7 cellular contexts compared by ENCODE assay signal in the genomic region with DNA sequence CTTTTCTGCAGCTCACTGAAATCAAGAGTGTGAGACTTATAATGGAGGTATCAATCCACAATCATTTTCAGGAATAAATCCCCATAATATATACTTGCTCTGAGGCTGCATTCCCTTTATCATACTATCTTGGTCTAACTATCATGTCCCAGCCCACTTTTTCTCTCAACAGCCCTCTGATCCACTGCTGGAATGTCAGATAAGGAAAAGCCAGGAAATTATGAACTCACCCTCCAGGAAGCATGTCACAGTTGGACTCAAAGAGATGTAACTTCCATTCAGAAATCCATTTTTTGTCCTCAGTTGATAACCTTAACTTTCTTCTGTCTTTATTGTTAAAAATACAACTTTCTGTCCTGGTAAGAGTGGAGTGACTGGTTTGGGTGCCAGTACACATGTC.
"Had no signal": no experiment of that assay in that cellular context is flagged by ENCODE, and none has a peak within 500 bp of the region (broad histone marks: within the 10 kb centered on the region; RNA-seq: fewer than 3 reads in every experiment).

No MANE protein-coding gene starts in this region.

- H3K27ac Mint-ChIP-seq: IgD-negative memory B cell had no signal

- H3K36me3 Mint-ChIP-seq: IgD-negative memory B cell had no signal

- ATAC-seq: HepG2, K562 had no signal

- FAIRE-seq: HepG2, HTR-8/SVneo, K562 had no signal

- DNase-seq: IMR-90, KBM-7 had no signal

- H3K27me3 Mint-ChIP-seq: IgD-negative memory B cell had no signal

- H3K4me1 Mint-ChIP-seq: IgD-negative memory B cell had no signal

- H3K27ac ChIP-seq: HL-60 had no signal

- H3K4me3 ChIP-seq: K562 had no signal

- H3K4me3 Mint-ChIP-seq: IgD-negative memory B cell had no signal
